8 cellular contexts compared by ENCODE assay signal in genomic region chr19:1668339-1669123, GRCh38. TPM values are rescaled to one million over a fixed set of nuclear protein-coding genes. Genes with fewer than 3 reads are reported as not detected.
DNase-seq lines count a peak whose midpoint lies in the region; ATAC-seq and TF ChIP-seq lines count a peak whose summit lies in the region.

No MANE protein-coding gene starts in this region.

- peak; percentile 31 for ATAC-seq in CD8-positive, alpha-beta T cell
- peak; percentile 46 for ATAC-seq in GM19372 (IDR thresholded peaks at IDR 0.05; ENCODE audit: low read depth, unreplicated experiment)

- peak overlapping the region; percentile 34 for H3K4me3 ChIP-seq in CD8-positive, alpha-beta T cell (ENCODE audit: low read depth, low read length)
- H3K4me3 ChIP-seq in iPS-18a (ENCODE audit: low read length), result peak overlapping the region; percentile 46

- intact Hi-C loops in CD8-positive, alpha-beta T cell (cut with DNase I, micrococcal nuclease), result loop anchor here in 1 of 2 experiments (2.0 kb wide), 1 partner anchor 16 kb away; the partner anchor contains the start of gene TCF3

- TF ChIP-seq CTCF in CD8-positive, alpha-beta T cell (IDR thresholded peaks at IDR 0.05), result no peak

- H3K4me3 Mint-ChIP-seq in CD8-positive, alpha-beta T cell, result no peak overlapping the region

- no peak overlapping the region for H3K27ac ChIP-seq in CD8-positive, alpha-beta T cell (ENCODE audit: low read depth, low read length)
- no peak overlapping the region for H3K27ac ChIP-seq in iPS-18a (ENCODE audit: low read length)

- POLR2A ChIA-PET in CD8-positive, alpha-beta T cell (lab: Charles Lee), result no interaction called here

- DNase-seq in CD8-positive, alpha-beta T cell, result peak in 1 of 7 experiments; percentile 30
- peak; percentile 10 for DNase-seq in OCI-M1 (lab: John Stamatoyannopoulos, UW)
- no peak for DNase-seq in stimulated activated naive CD4-positive, alpha-beta T cell treated with Interleukin-2 at 50 U/mL for 16 hours (lab: John Stamatoyannopoulos, UW)
- DNase-seq in cerebellar cortex (ENCODE audit: low spot score), result no peak
- DNase-seq in NCI-H2107 treated with DMSO at 0.1 percent for 48 hours (lab: John Stamatoyannopoulos, UW; ENCODE audit: unreplicated experiment), result no peak
- DNase-seq in T-helper 2 cell, result no peak

- peaks cover 14% of the 10 kb centered on the region for H3K27me3 ChIP-seq in CD8-positive, alpha-beta T cell (ENCODE audit: insufficient read depth, low read length)
- H3K27me3 ChIP-seq in iPS-18a (ENCODE audit: control insufficient read depth, insufficient read depth, low read length), result peaks cover 64% of the 10 kb centered on the region

- H3K4me1 Mint-ChIP-seq in CD8-positive, alpha-beta T cell (ENCODE audit: low read depth), result peaks cover 16% of the 10 kb centered on the region

- H3K36me3 Mint-ChIP-seq in CD8-positive, alpha-beta T cell, result no peaks in the 10 kb centered on the region

- H3K27ac Mint-ChIP-seq in CD8-positive, alpha-beta T cell, result no peak overlapping the region

- no peaks in the 10 kb centered on the region for H3K9me3 Mint-ChIP-seq in CD8-positive, alpha-beta T cell

- no peaks in the 10 kb centered on the region for H3K9me3 ChIP-seq in CD8-positive, alpha-beta T cell (ENCODE audit: low read length)
- H3K9me3 ChIP-seq in iPS-18a (ENCODE audit: control insufficient read depth, low read depth, low read length), result no peaks in the 10 kb centered on the region

- H3K36me3 ChIP-seq in CD8-positive, alpha-beta T cell (ENCODE audit: insufficient read depth, low read length), result no peaks in the 10 kb centered on the region
- H3K36me3 ChIP-seq in iPS-18a (ENCODE audit: control insufficient read depth, low read depth, low read length), result no peaks in the 10 kb centered on the region

- peaks cover 19% of the 10 kb centered on the region for H3K4me1 ChIP-seq in CD8-positive, alpha-beta T cell (ENCODE audit: insufficient read depth, low read length)
- peaks cover 4% of the 10 kb centered on the region for H3K4me1 ChIP-seq in iPS-18a (ENCODE audit: control insufficient read depth, low read depth, low read length)

- no peak overlapping the region for H3K9ac ChIP-seq in iPS-18a (ENCODE audit: low read length)

- H3K27me3 Mint-ChIP-seq in CD8-positive, alpha-beta T cell (ENCODE audit: low read depth), result peaks cover 30% of the 10 kb centered on the region

- CTCF ChIA-PET in CD8-positive, alpha-beta T cell (lab: Charles Lee), result interaction anchor here (5.4 kb wide), 1 partner anchor 123 kb away, joined by 70 read pairs; no protein-coding TSS in a partner anchor

RNA-seq across cellular contexts. Expression of gene TCF3, which starts 16.1 kb away (rescaled TPM):
- total RNA-seq in CD8-positive, alpha-beta T cell, result 10 to 100 TPM; 67.6 to 69.7 TPM
